Comparison of ENCODE assay signal across 1 cellular context in the genomic region with DNA sequence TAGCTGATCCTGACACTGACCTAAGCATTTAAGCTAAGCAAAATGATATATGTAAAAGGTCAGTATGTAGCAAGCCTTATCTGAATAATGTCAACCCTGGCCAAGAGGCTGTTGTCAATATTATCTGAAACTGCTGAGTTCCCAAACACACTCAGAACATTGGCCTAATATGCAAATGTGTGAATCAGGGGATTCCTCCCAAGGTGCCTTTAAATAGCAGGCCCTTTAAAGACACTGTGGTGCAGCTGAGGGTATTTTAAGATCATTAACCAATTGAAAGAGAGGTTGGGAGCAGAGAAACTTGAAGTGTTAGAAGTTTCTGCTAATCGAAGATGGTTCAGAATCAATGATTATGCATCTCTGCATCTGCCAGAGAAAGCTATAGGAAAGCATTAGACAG.
TF ChIP-seq lines count a peak whose summit lies in the region.

No MANE protein-coding gene starts in this region.

TF ChIP-seq in GM23338, 12 proteins besides CTCF, POLR2A, EP300 and RAD21 (continued from another document):
- TF ChIP-seq ZNF331 (CRISPR knock-in tag; IDR thresholded peaks at IDR 0.05; ENCODE audit: low read depth) (no peak), EZH2phosphoT487 (IDR thresholded peaks at IDR 0.05; ENCODE audit: unreplicated experiment) (no peak), CREB1 (CRISPR knock-in tag; IDR thresholded peaks at IDR 0.05; ENCODE audit: low read depth) (no peak), JUNB (IDR thresholded peaks at IDR 0.05; ENCODE audit: unreplicated experiment) (no peak), ZNF114 (CRISPR knock-in tag; IDR thresholded peaks at IDR 0.05) (no peak)
- TF ChIP-seq, protein P1, sequence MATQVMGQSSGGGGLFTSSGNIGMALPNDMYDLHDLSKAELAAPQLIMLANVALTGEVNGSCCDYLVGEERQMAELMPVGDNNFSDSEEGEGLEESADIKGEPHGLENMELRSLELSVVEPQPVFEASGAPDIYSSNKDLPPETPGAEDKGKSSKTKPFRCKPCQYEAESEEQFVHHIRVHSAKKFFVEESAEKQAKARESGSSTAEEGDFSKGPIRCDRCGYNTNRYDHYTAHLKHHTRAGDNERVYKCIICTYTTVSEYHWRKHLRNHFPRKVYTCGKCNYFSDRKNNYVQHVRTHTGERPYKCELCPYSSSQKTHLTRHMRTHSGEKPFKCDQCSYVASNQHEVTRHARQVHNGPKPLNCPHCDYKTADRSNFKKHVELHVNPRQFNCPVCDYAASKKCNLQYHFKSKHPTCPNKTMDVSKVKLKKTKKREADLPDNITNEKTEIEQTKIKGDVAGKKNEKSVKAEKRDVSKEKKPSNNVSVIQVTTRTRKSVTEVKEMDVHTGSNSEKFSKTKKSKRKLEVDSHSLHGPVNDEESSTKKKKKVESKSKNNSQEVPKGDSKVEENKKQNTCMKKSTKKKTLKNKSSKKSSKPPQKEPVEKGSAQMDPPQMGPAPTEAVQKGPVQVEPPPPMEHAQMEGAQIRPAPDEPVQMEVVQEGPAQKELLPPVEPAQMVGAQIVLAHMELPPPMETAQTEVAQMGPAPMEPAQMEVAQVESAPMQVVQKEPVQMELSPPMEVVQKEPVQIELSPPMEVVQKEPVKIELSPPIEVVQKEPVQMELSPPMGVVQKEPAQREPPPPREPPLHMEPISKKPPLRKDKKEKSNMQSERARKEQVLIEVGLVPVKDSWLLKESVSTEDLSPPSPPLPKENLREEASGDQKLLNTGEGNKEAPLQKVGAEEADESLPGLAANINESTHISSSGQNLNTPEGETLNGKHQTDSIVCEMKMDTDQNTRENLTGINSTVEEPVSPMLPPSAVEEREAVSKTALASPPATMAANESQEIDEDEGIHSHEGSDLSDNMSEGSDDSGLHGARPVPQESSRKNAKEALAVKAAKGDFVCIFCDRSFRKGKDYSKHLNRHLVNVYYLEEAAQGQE (IDR thresholded peaks at IDR 0.05; ENCODE audit: unreplicated experiment): no peak
